In genomic region chrX:109489174-109489573, GRCh38 we compare ENCODE assay signal across 39 cellular contexts. TPM values are rescaled to one million over a fixed set of nuclear protein-coding genes. Genes with fewer than 3 reads are reported as not detected.
"Had no signal": no experiment of that assay in that cellular context is flagged by ENCODE, and none has a peak within 500 bp of the region (broad histone marks: within the 10 kb centered on the region; RNA-seq: fewer than 3 reads in every experiment).

No MANE protein-coding gene starts in this region.

- H3K4me3 ChIP-seq: adrenal gland, body of pancreas, esophagus squamous epithelium, gastroesophageal sphincter had no signal

- H3K9me3 ChIP-seq: adrenal gland, body of pancreas, esophagus squamous epithelium, gastroesophageal sphincter had no signal

- DNase-seq: activated CD4-positive, alpha-beta memory T cell treated with anti-CD3 and anti-CD28 coated beads for 36 hours; activated CD4-positive, alpha-beta T cell treated with anti-CD3 and anti-CD28 coated beads for 36 hours; activated CD4-positive, alpha-beta T cell treated with anti-CD3 and anti-CD28 coated beads, Interleukin-2, amount 10 ng/mL, durations not matched to agents 24 days and 14 days; activated CD4-positive, CD25-positive, alpha-beta regulatory T cell; activated CD4-positive, CD25-positive, alpha-beta regulatory T cell treated with anti-CD3 and anti-CD28 coated beads, Interleukin-2, amount 50 U/mL, for 72 hours; activated CD8-positive, alpha-beta memory T cell treated with anti-CD3 and anti-CD28 coated beads, Interleukin-2, amount 10 ng/mL, durations not matched to agents 7 days and 5 days; activated CD8-positive, alpha-beta memory T cell treated with anti-CD3 and anti-CD28 coated beads, Interleukin-2, amount 50 U/mL, for 4 hours; activated CD8-positive, alpha-beta T cell treated with anti-CD3 and anti-CD28 coated beads, Interleukin-2, amount 10 ng/mL, durations not matched to agents 7 days and 5 days; activated effector memory CD4-positive, alpha-beta T cell treated with anti-CD3 and anti-CD28 coated beads, Interleukin-2, amount 50 U/mL, for 16 hours; activated naive CD4-positive, alpha-beta T cell treated with anti-CD3 and anti-CD28 coated beads for 36 hours; activated naive CD8-positive, alpha-beta T cell treated with anti-CD3 and anti-CD28 coated beads for 36 hours; activated naive CD8-positive, alpha-beta T cell treated with anti-CD3 and anti-CD28 coated beads, Interleukin-2, amount 50 U/mL, for 24 hours; activated T-cell treated with anti-CD3 and anti-CD28 coated beads, Interleukin-2, amount 50 U/mL, for 1 hour; activated T-cell treated with anti-CD3 and anti-CD28 coated beads, Interleukin-2, amount 50 U/mL, for 48 hours; adrenal gland; amygdala; aorta; body of pancreas; caudate nucleus; cortex of kidney; dermis blood vessel endothelial cell; effector CD8-positive, alpha-beta T cell; esophagus squamous epithelium; foreskin melanocyte; T-helper 1 cell; T-helper 17 cell; T1000 had no signal

- H3K27ac ChIP-seq: adrenal gland, body of pancreas, epithelial cell of prostate, esophagus squamous epithelium, gastroesophageal sphincter had no signal

- FAIRE-seq: colon, endometrium, endothelial cell of umbilical vein had no signal

- H3K4me1 ChIP-seq: adrenal gland, body of pancreas, esophagus squamous epithelium, gastroesophageal sphincter had no signal

- H3K36me3 ChIP-seq: adrenal gland, esophagus squamous epithelium, gastroesophageal sphincter had no signal

RNA-seq across cellular contexts. Expression of gene GUCY2F, which starts 7.3 kb away (rescaled TPM):
- total RNA-seq: activated CD4-positive, alpha-beta memory T cell treated with anti-CD3 and anti-CD28 coated beads for 36 hours; activated CD4-positive, alpha-beta T cell treated with anti-CD3 and anti-CD28 coated beads for 36 hours; activated CD4-positive, alpha-beta T cell treated with anti-CD3 and anti-CD28 coated beads, Interleukin-2, amount 10 ng/mL, durations not matched to agents 24 days and 14 days; activated CD8-positive, alpha-beta memory T cell treated with anti-CD3 and anti-CD28 coated beads for 36 hours; activated CD8-positive, alpha-beta memory T cell treated with anti-CD3 and anti-CD28 coated beads, Interleukin-2, amount 10 ng/mL, durations not matched to agents 7 days and 5 days; activated CD8-positive, alpha-beta T cell treated with anti-CD3 and anti-CD28 coated beads, Interleukin-2, amount 10 ng/mL, durations not matched to agents 7 days and 5 days; activated naive CD4-positive, alpha-beta T cell treated with anti-CD3 and anti-CD28 coated beads for 36 hours; activated naive CD8-positive, alpha-beta T cell treated with anti-CD3 and anti-CD28 coated beads for 36 hours; activated T-helper 1 cell treated with anti-CD3 and anti-CD28 coated beads, Interleukin-12 subunit alpha, Interleukin-12 subunit beta, Interleukin-2, Interleukin-4 antibody, amounts not matched to agents 30 ng/mL and 10 ng/mL and 1 ng/mL, durations not matched to agents 14 hours and 24 hours and 36 hours; activated T-helper 2 cell treated with anti-CD3 and anti-CD28 coated beads, Interferon-gamma antibody, Interleukin-2, Interleukin-4, amounts not matched to agents 10 μg/mL and 5 μg/mL and 100 μg/mL, durations not matched to agents 14 hours and 24 hours and 36 hours; adrenal gland; body of pancreas; chondrocyte; dermis blood vessel endothelial cell; endothelial cell of umbilical vein; esophagus squamous epithelium; gastroesophageal sphincter; glomerular endothelial cell; T-helper 17 cell had no signal
- polyA plus RNA-seq: adrenal gland, aorta, esophagus, fibroblast of lung had no signal
